1 cellular context compared by ENCODE assay signal in genomic region chr11:66113132-66113856, GRCh38.
TF ChIP-seq lines count a peak whose summit lies in the region.

No MANE protein-coding gene starts in this region.

TF ChIP-seq in K562, 482 proteins besides CTCF, POLR2A, EP300 and RAD21 (continued from another document):
- TF ChIP-seq STAT6 (CRISPR knock-in tag; IDR thresholded peaks at IDR 0.05) (no peak), RBM22 (IDR thresholded peaks at IDR 0.05; ENCODE audit: low read depth, low read length, poor library complexity, severe bottlenecking) (no peak), CREB3 (tag; conservative IDR thresholded peaks at IDR 0.05; ENCODE audit: low read depth) (no peak), RCOR1 (IDR thresholded peaks at IDR 0.05; ENCODE audit: borderline replicate concordance in 1 of 2, low read depth in 2 of 2, low read length in 2 of 2) (0 out of 4 replicates have a peak, but pooled peaks of 1 of the 2 experiments have one; percentile 24), RBM39 (optimal IDR thresholded peaks at IDR 0.05; ENCODE audit: low read depth, low read length) (no peak), TAF15 (IDR thresholded peaks at IDR 0.05; ENCODE audit: low read depth, low read length) (no peak), FOXP1 (CRISPR knock-in tag; IDR thresholded peaks at IDR 0.05) (no peak), RFX1 (IDR thresholded peaks at IDR 0.05) (no peak), ZNF277 (CRISPR knock-in tag; IDR thresholded peaks at IDR 0.05; ENCODE audit: borderline replicate concordance) (no peak), FOXP4 (CRISPR knock-in tag; IDR thresholded peaks at IDR 0.05; ENCODE audit: borderline replicate concordance) (no peak), IFI16 (CRISPR knock-in tag; IDR thresholded peaks at IDR 0.05) (no peak), USF2 (CRISPR knock-in tag; IDR thresholded peaks at IDR 0.05) (no peak), ARID1B (IDR thresholded peaks at IDR 0.05) (no peak), ZNF12 (CRISPR knock-in tag; IDR thresholded peaks at IDR 0.05) (no peak), DDX20 (tag; IDR thresholded peaks at IDR 0.05; ENCODE audit: low read depth) (no peak)
